Comparison of ENCODE assay signal across 20 cellular contexts in the genomic region with DNA sequence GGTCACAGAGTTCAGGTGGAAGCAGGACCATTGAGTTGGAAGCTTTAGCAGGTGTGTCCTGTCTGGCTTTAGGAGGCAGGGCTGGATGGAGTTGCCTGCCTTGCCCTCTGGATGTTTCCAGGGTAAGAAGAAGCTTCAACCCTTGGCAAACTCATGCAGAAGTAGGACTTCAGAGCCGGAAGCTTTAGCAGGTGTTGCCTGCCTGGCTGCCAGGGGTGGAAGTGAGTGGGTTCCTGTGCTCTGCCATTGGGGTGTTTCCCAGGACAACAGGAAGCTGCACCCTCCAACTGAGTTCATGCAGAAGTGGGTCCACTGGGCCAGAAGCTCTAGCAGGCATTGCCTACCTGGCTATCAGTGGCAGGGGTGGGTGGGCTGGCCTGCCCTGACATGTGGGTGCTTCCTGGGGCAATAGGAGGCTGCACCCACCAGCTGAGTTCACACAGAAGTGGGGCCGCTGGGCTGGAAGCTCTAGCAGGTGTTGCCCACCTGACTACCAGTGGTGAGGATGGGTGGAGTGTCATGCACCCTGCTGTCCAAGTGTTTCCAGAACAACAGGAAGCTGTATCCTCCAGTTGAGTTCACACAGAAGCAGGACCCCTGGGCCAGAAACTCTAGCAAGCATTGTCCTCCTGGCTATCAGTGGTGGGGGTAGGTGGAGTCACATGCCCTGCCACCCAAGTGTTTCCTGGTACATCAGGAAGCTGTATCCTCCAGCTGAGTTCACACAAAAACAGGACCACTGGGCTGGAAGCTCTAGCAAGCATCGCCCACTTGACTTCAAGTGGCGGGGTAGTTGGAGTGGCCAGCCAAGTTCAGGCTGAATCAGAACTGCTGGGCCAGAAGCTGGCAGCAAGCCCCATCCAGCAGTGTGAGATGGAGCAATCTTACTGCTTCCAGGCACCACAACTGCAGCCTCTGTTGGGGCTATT. TPM values are rescaled to one million over a fixed set of nuclear protein-coding genes. Genes with fewer than 3 reads are reported as not detected.
DNase-seq lines count a peak whose midpoint lies in the region; ATAC-seq and TF ChIP-seq lines count a peak whose summit lies in the region.
"Had no signal": no experiment of that assay in that cellular context is flagged by ENCODE, and none has a peak within 500 bp of the region (broad histone marks: within the 10 kb centered on the region; RNA-seq: fewer than 3 reads in every experiment).

No MANE protein-coding gene starts in this region.

- H2AFZ ChIP-seq in DND-41 (ENCODE audit: low read depth, low read length), result no peak overlapping the region

- peaks cover 3% of the 10 kb centered on the region; the same call in 1 of the 2 replicates for H3K4me1 ChIP-seq in DND-41 (ENCODE audit: insufficient read depth, low read length)
- H3K4me1 ChIP-seq: gastrocnemius medialis had no signal

- peaks cover 7% of the 10 kb centered on the region; the same call in 1 of the 2 replicates for H3K36me3 ChIP-seq in DND-41 (ENCODE audit: insufficient read depth, low read length)
- H3K36me3 ChIP-seq: brain microvascular endothelial cell, gastrocnemius medialis had no signal

- no peak overlapping the region for H3K4me3 ChIP-seq in DND-41 (ENCODE audit: low read depth in 1 of 2, low read length in 2 of 2)
- no peak overlapping the region for H3K4me3 ChIP-seq in fibroblast of pulmonary artery (replicated peaks; ENCODE audit: low read depth, low read length)
- H3K4me3 ChIP-seq: gastrocnemius medialis had no signal

- no peaks in the 10 kb centered on the region for H3K79me2 ChIP-seq in DND-41 (ENCODE audit: insufficient read depth, low read length)

- ATAC-seq in DND-41 (ENCODE audit: insufficient read depth, low read depth), result peak; percentile 27; the same call in 2 of the 3 replicates
- ATAC-seq: activated CD4-positive, alpha-beta T cell treated with anti-CD3 and anti-CD28 coated beads for 36 hours had no signal

- no peak for TF ChIP-seq CTCF in DND-41 (IDR thresholded peaks at IDR 0.05; ENCODE audit: borderline replicate concordance, extremely low read depth, low read length, poor library complexity, severe bottlenecking)
- TF ChIP-seq CTCF in fibroblast of pulmonary artery (IDR thresholded peaks at IDR 0.05; ENCODE audit: low read length, missing control alignments), result no peak

- no peaks in the 10 kb centered on the region for H3K27me3 ChIP-seq in DND-41 (ENCODE audit: insufficient read depth, low read length, poor library complexity)
- H3K27me3 ChIP-seq: brain microvascular endothelial cell, gastrocnemius medialis had no signal

- DNase-seq in DND-41 (no peak), NCI-H510A (lab: John Stamatoyannopoulos, UW) (peak; percentile 24), fibroblast of pulmonary artery (ENCODE audit: low read depth) (peak; percentile 44), pulmonary artery endothelial cell (ENCODE audit: low read depth, low spot score) (peak; percentile 30), NCI-H2081 treated with DMSO at 0.1 percent for 48 hours (lab: John Stamatoyannopoulos, UW) (no peak), erythroblast (lab: John Stamatoyannopoulos, UW) (no peak), NCI-H2227 treated with DMSO at 0.1 percent for 48 hours (lab: John Stamatoyannopoulos, UW) (no peak), NCI-H1417 (lab: John Stamatoyannopoulos, UW) (no peak)
- DNase-seq: activated CD4-positive, alpha-beta T cell treated with anti-CD3 and anti-CD28 coated beads for 36 hours; activated CD8-positive, alpha-beta memory T cell treated with anti-CD3 and anti-CD28 coated beads, Interleukin-2, amount 50 U/mL, for 48 hours; activated naive CD4-positive, alpha-beta T cell treated with anti-CD3 and anti-CD28 coated beads for 36 hours; brain microvascular endothelial cell; DMS 273 treated with DMSO at 0.1 percent for 48 hours; effector CD8-positive, alpha-beta T cell; gastrocnemius medialis; NCI-H1930; SHP77; stimulated activated CD4-positive, alpha-beta T cell treated with anti-CD3 and anti-CD28 coated beads, Interleukin-1b, Interleukin-23, amount 100 ng/mL, for 48 hours; substantia nigra had no signal

- no peaks in the 10 kb centered on the region for H4K20me1 ChIP-seq in DND-41 (ENCODE audit: insufficient read depth, low read length)

- no peak overlapping the region for H3K9ac ChIP-seq in DND-41 (ENCODE audit: low read depth, low read length)

- H3K4me2 ChIP-seq in DND-41 (ENCODE audit: insufficient read depth, low read length), result no peak overlapping the region

- peak overlapping the region; percentile 47; the same call in 1 of the 2 replicates for H3K27ac ChIP-seq in DND-41 (ENCODE audit: low read length)
- H3K27ac ChIP-seq: brain microvascular endothelial cell, gastrocnemius medialis had no signal

- H3K9me3 ChIP-seq in DND-41 (ENCODE audit: insufficient read depth, low read length, severe bottlenecking), result no peaks in the 10 kb centered on the region
- H3K9me3 ChIP-seq: gastrocnemius medialis had no signal

- TF ChIP-seq POLR2A in erythroblast (IDR thresholded peaks at IDR 0.05; ENCODE audit: low read length), result no peak

RNA-seq across cellular contexts. Expression of a gene that starts 24.6 kb away (rescaled TPM):
- total RNA-seq in pulmonary artery endothelial cell, result 25.5 and 36.9 TPM in 2 replicates
- total RNA-seq: activated naive CD4-positive, alpha-beta T cell treated with anti-CD3 and anti-CD28 coated beads for 36 hours; B cell had no signal

Comparison
In these comparisons a context has a peak if more than half of its experiments do, and no peak if none do; other contexts are left out.
1. DNase-seq: peak in NCI-H510A (single experiment), fibroblast of pulmonary artery (single experiment) and pulmonary artery endothelial cell (single experiment); none in DND-41 (single experiment), NCI-H2081 treated with DMSO at 0.1 percent for 48 hours (single experiment), erythroblast (0 of 2), NCI-H2227 treated with DMSO at 0.1 percent for 48 hours (single experiment) and NCI-H1417 (0 of 3).